In genomic region chr7:111708072-111708471, GRCh38 we compare ENCODE assay signal across 1 cellular context.
TF ChIP-seq lines count a peak whose summit lies in the region.

No MANE protein-coding gene starts in this region.

TF ChIP-seq in IMR-90, 13 proteins besides CTCF, POLR2A, EP300 and RAD21:
- TF ChIP-seq MAFK (IDR thresholded peaks at IDR 0.05; ENCODE audit: low read depth, low read length) = no peak
- TF ChIP-seq USF2 (IDR thresholded peaks at IDR 0.05; ENCODE audit: low read depth, low read length) = peak; percentile 53; the same call in 1 of the 2 replicates
